10 cellular contexts compared by ENCODE assay signal in the genomic region with DNA sequence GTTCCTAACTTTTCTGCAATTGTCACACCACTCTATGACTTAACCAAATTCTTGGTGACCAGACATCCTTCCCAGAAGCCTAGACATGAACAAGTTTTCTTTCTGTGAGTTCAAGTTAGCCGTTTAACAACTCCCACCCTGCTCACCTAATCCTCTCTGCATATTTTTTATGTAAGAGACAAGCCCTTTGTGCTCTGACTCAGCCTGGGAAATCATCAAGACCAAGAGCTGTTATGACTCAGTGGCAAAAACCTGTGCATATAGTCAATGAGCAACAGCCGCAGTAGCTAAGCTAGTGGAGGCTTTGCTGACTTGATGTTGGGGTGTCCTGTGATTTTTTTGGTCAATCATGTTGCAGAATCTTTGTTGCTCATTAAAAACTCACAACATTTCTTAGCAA.
A peak's percentile ranks its signal among the peaks of the same experiment; 100 is the strongest.
DNase-seq lines count a peak whose midpoint lies in the region; ATAC-seq lines count a peak whose summit lies in the region.
"Had no signal": no experiment of that assay in that cellular context is flagged by ENCODE, and none has a peak within 500 bp of the region (broad histone marks: within the 10 kb centered on the region; RNA-seq: fewer than 3 reads in every experiment).

No MANE protein-coding gene starts in this region.

- no peaks in the 10 kb centered on the region for H3K36me3 Mint-ChIP-seq in stimulated activated effector memory CD8-positive, alpha-beta T cell treated with anti-CD3 and anti-CD28 coated beads, Interleukin-12 subunit alpha, Interleukin-12 subunit beta, amount 100 ng/mL, for 72 hours

- H3K27me3 ChIP-seq in adipocyte (replicated peaks; ENCODE audit: control insufficient read depth, insufficient read depth, low read length): no peaks in the 10 kb centered on the region

- no peak overlapping the region for H3K27ac Mint-ChIP-seq in stimulated activated effector memory CD8-positive, alpha-beta T cell treated with anti-CD3 and anti-CD28 coated beads, Interleukin-12 subunit alpha, Interleukin-12 subunit beta, amount 100 ng/mL, for 72 hours

- H3K9me3 Mint-ChIP-seq in stimulated activated effector memory CD8-positive, alpha-beta T cell treated with anti-CD3 and anti-CD28 coated beads, Interleukin-12 subunit alpha, Interleukin-12 subunit beta, amount 100 ng/mL, for 72 hours: no peaks in the 10 kb centered on the region

- no peak overlapping the region for H3K4me3 Mint-ChIP-seq in stimulated activated effector memory CD8-positive, alpha-beta T cell treated with anti-CD3 and anti-CD28 coated beads, Interleukin-12 subunit alpha, Interleukin-12 subunit beta, amount 100 ng/mL, for 72 hours

- H3K9ac ChIP-seq in adipocyte (ENCODE audit: low read length): no peak overlapping the region

- no peak for DNase-seq in activated CD4-positive, CD25-positive, alpha-beta regulatory T cell (lab: John Stamatoyannopoulos, UW)
- DNase-seq in adipocyte (ENCODE audit: low read depth) (peak; percentile 85), T-helper 2 cell (no peak), NCI-H146 treated with DMSO at 0.1 percent for 48 hours (lab: John Stamatoyannopoulos, UW; ENCODE audit: unreplicated experiment) (no peak), epidermal melanocyte (ENCODE audit: insufficient read length, low spot score) (no peak)
- DNase-seq in stimulated activated effector memory CD8-positive, alpha-beta T cell treated with anti-CD3 and anti-CD28 coated beads, Interleukin-12 subunit alpha, Interleukin-12 subunit beta, amount 100 ng/mL, for 72 hours (ENCODE audit: low spot score in 2 of 2): peak in 1 of 2 donors; percentile 52
- DNase-seq: stimulated activated CD4-positive, alpha-beta T cell treated with anti-CD3 and anti-CD28 coated beads, Interleukin-1b, Interleukin-23, amount 100 ng/mL, for 48 hours had no signal

- no peaks in the 10 kb centered on the region for H3K9me3 ChIP-seq in adipocyte (ENCODE audit: control insufficient read depth, low read length)
- H3K9me3 ChIP-seq: A549 had no signal

- peaks cover 5% of the 10 kb centered on the region for H3K4me1 Mint-ChIP-seq in stimulated activated effector memory CD8-positive, alpha-beta T cell treated with anti-CD3 and anti-CD28 coated beads, Interleukin-12 subunit alpha, Interleukin-12 subunit beta, amount 100 ng/mL, for 72 hours

- H3K36me3 ChIP-seq in adipocyte (ENCODE audit: control insufficient read depth, insufficient read depth, low read length, severe bottlenecking): no peaks in the 10 kb centered on the region

- H3K4me3 ChIP-seq in adipocyte (ENCODE audit: low read length): no peak overlapping the region
- H3K4me3 ChIP-seq: A549 had no signal

- ATAC-seq in activated CD4-positive, CD25-positive, alpha-beta regulatory T cell treated with anti-CD3 and anti-CD28 coated beads, Interleukin-2, amount 50 U/mL, for 24 hours: peak; percentile 41 to 68
- ATAC-seq in HG02938 (IDR thresholded peaks at IDR 0.05; ENCODE audit: unreplicated experiment): peak; percentile 97
- peak; percentile 98 for ATAC-seq in stimulated activated effector memory CD8-positive, alpha-beta T cell treated with anti-CD3 and anti-CD28 coated beads, Interleukin-12 subunit alpha, Interleukin-12 subunit beta, amount 100 ng/mL, for 72 hours

- peaks cover 34% of the 10 kb centered on the region for H3K4me1 ChIP-seq in adipocyte (ENCODE audit: control insufficient read depth, insufficient read depth, low read length)
- H3K4me1 ChIP-seq: A549 had no signal
